8 cellular contexts compared by ENCODE assay signal in the genomic region with DNA sequence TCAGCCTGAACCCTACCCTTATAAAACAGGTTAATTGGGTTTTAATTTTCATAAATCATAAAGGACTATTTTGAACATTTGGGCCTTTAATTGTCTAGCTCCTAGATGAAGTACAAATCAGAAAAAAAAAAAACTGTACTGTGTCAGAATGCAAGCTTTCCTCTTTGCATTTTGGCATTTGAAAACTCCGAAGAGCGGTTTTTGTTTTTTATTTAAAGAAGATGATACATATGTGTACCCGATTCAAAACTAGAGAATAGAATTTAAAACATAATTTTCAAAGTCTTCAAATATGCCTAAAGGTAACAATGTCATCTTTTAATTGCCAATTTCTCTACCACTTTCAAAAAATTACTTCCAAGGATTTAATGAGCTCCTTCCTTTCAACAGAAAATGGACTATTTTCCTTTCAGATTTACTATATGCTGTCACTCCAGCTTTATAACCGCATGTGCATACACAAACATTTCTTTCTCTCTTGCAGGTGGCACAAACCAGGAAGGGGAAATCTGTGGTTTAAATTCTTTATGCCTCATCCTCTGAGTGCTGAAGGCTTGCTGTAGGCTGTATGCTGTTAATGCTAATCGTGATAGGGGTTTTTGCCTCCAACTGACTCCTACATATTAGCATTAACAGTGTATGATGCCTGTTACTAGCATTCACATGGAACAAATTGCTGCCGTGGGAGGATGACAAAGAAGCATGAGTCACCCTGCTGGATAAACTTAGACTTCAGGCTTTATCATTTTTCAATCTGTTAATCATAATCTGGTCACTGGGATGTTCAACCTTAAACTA. TPM values are rescaled to one million over a fixed set of nuclear protein-coding genes. Genes with fewer than 3 reads are reported as not detected.
DNase-seq lines count a peak whose midpoint lies in the region; ATAC-seq, FAIRE-seq and TF ChIP-seq lines count a peak whose summit lies in the region.

No MANE protein-coding gene starts in this region.

- BruUV-seq in GM12878 (replicated peaks; lab: Mats Ljungman, UMichigan): no TSS peak

- H3K9ac ChIP-seq in GM12878 (ENCODE audit: control insufficient read depth, insufficient read depth, low read length) (peak overlapping the region; percentile 64), neural cell (ENCODE audit: low read length) (peak overlapping the region; percentile 24)

- peak; percentile 18 for FAIRE-seq in GM12878 (lab: Jason Lieb, UNC)

- TF ChIP-seq EP300 in GM12878 (IDR thresholded peaks at IDR 0.05; ENCODE audit: borderline replicate concordance in 1 of 2, control insufficient read depth in 1 of 2, low read depth in 2 of 2, low read length in 2 of 2): no peak
- no peak for TF ChIP-seq EP300 in neural cell (conservative IDR thresholded peaks at IDR 0.05; ENCODE audit: poor library complexity, severe bottlenecking)

- peaks cover 62% of the 10 kb centered on the region for H3K79me2 ChIP-seq in GM12878 (ENCODE audit: control insufficient read depth, insufficient read depth, low read length)
- no peaks in the 10 kb centered on the region for H3K79me2 ChIP-seq in neural cell (replicated peaks; ENCODE audit: insufficient read depth, low read length)

- ATAC-seq in HG03159 (IDR thresholded peaks at IDR 0.05; ENCODE audit: unreplicated experiment) (peak; percentile 20), GM12878 (peak; percentile 38), HG03571 (IDR thresholded peaks at IDR 0.05; ENCODE audit: unreplicated experiment) (no peak)

- no peaks in the 10 kb centered on the region for H3K9me3 ChIP-seq in GM12878 (replicated peaks; ENCODE audit: control insufficient read depth, insufficient read depth, low read length)
- no peaks in the 10 kb centered on the region for H3K9me3 ChIP-seq in neural cell (ENCODE audit: low read length)

- no peaks in the 10 kb centered on the region for H3F3A ChIP-seq in neural cell (ENCODE audit: insufficient read depth, low read length, poor library complexity, severe bottlenecking)

- intact Hi-C loops in GM12878 (cut with micrococcal nuclease; ENCODE audit: unreplicated experiment): loop anchor here (1.0 to 5.0 kb wide), 2 partner anchors 71 to 276 kb away; no protein-coding TSS in a partner anchor

- H3K4me2 ChIP-seq in GM12878 (ENCODE audit: control insufficient read depth, insufficient read depth) (peak overlapping the region; percentile 72), neural cell (ENCODE audit: low read length) (no peak overlapping the region)

- DNase-seq in activated CD4-positive, CD25-positive, alpha-beta regulatory T cell treated with anti-CD3 and anti-CD28 coated beads, Interleukin-2, amount 50 U/mL, for 16 hours (ENCODE audit: low read depth, low spot score): peak; percentile 52
- DNase-seq in activated CD4-positive, CD25-positive, alpha-beta regulatory T cell treated with anti-CD3 and anti-CD28 coated beads, Interleukin-2, amount 50 U/mL, for 72 hours: no peak
- DNase-seq in SW 1271 (lab: John Stamatoyannopoulos, UW) (peak; percentile 16 to 48), GM12878 (ENCODE audit: low read depth, low spot score) (peak; percentile 81), DMS79 treated with DMSO at 0.1 percent for 48 hours (lab: John Stamatoyannopoulos, UW) (no peak)

- RAD21 ChIA-PET in GM12878 (lab: Charles Lee; ENCODE audit: unreplicated experiment): interaction anchor here (0.9 to 14.5 kb wide), 13 partner anchors 8 to 160 kb away, joined by 3 to 253 read pairs (median 3); no protein-coding TSS in a partner anchor

- H4K20me1 ChIP-seq in GM12878 (ENCODE audit: control insufficient read depth, insufficient read depth): no peaks in the 10 kb centered on the region
- no peaks in the 10 kb centered on the region for H4K20me1 ChIP-seq in neural cell (ENCODE audit: insufficient read depth)

- CTCF ChIA-PET in GM12878 (lab: Yijun Ruan, JAX): interaction anchor here (1.4 to 10.8 kb wide), 2 partner anchors 63 to 153 kb away, joined by 3 to 163 read pairs; no protein-coding TSS in a partner anchor

- no peak for TF ChIP-seq CTCF in GM12878 (IDR thresholded peaks at IDR 0.05 in 2 of 3, conservative IDR thresholded peaks at IDR 0.05 in 1 of 3; ENCODE audit: control insufficient read depth in 2 of 3, extremely low read depth in 1 of 3, insufficient read depth in 1 of 3, low read depth in 3 of 3, low read length in 3 of 3)
- peak; percentile 53 for TF ChIP-seq CTCF in neural cell (IDR thresholded peaks at IDR 0.05; ENCODE audit: poor library complexity, severe bottlenecking)

- 0% methylated on average over 6 of the region's 6 CpGs for WGBS in GM12878 (ENCODE audit: insufficient coverage, insufficient replicate concordance, low lambda C conversion rate, missing lambda C conversion rate)

- peak overlapping the region; percentile 92 for H3K27ac ChIP-seq in GM12878 (ENCODE audit: control insufficient read depth, insufficient read depth)
- peak overlapping the region; percentile 57 for H3K27ac ChIP-seq in neural cell (ENCODE audit: low read length)

- TF ChIP-seq RAD21 in GM12878 (IDR thresholded peaks at IDR 0.05; ENCODE audit: insufficient read depth, low read depth, low read length) (no peak), neural cell (conservative IDR thresholded peaks at IDR 0.05) (peak; percentile 50)

- peak overlapping the region; percentile 14; the same call in 1 of the 2 replicates for H3K4me3 ChIP-seq in GM12878
- H3K4me3 ChIP-seq in neural cell (ENCODE audit: low read length): peak overlapping the region; percentile 26

- no peak overlapping the region for H2AFZ ChIP-seq in GM12878 (ENCODE audit: control insufficient read depth, low read depth, low read length)
- H2AFZ ChIP-seq in neural cell (ENCODE audit: low read depth, low read length): no peak overlapping the region

- peaks cover 38% of the 10 kb centered on the region for H3K4me1 ChIP-seq in GM12878 (ENCODE audit: control insufficient read depth, insufficient read depth, low read length)

- POLR2A ChIA-PET in GM12878 (lab: Charles Lee): interaction anchor here (0.6 to 2.5 kb wide), 9 partner anchors 12 to 160 kb away, joined by 3 to 11 read pairs (median 3); partner anchors contain the start of gene ATP5PF

- H3K36me3 ChIP-seq in GM12878 (ENCODE audit: control insufficient read depth in 2 of 2, insufficient read depth in 2 of 2, low read length in 1 of 2): peaks cover 0 to 28% of the 10 kb centered on the region in 2 experiments
- H3K36me3 ChIP-seq in neural cell (ENCODE audit: insufficient read depth, low read length): no peaks in the 10 kb centered on the region

- H3K9me2 ChIP-seq in neural cell (ENCODE audit: insufficient read depth, low read length): no peaks in the 10 kb centered on the region

- in situ Hi-C loops in GM12878 (cut with MboI): no loop called here

- TF ChIP-seq POLR2A in GM12878 (IDR thresholded peaks at IDR 0.05; ENCODE audit: low read depth, low read length): peak; percentile 80

- SMC1A ChIA-PET in GM12878 (lab: Charles Lee; ENCODE audit: uncharacterized antibody, unreplicated experiment): interaction anchor here (0.9 to 19.6 kb wide), 12 partner anchors 9 to 177 kb away, joined by 3 to 426 read pairs (median 4); no protein-coding TSS in a partner anchor

- no peaks in the 10 kb centered on the region for H3K27me3 ChIP-seq in GM12878 (replicated peaks in 1 of 2; ENCODE audit: control insufficient read depth in 2 of 2, insufficient read depth in 2 of 2, low read length in 1 of 2)
- no peaks in the 10 kb centered on the region for H3K27me3 ChIP-seq in neural cell (ENCODE audit: insufficient read depth, low read depth, low read length)

TF ChIP-seq in neural cell, 6 proteins besides CTCF, POLR2A, EP300 and RAD21 (continues in another document):
- TF ChIP-seq TAF1 (IDR thresholded peaks at IDR 0.05; ENCODE audit: low read depth): no peak
- TF ChIP-seq POLR2AphosphoS5 (IDR thresholded peaks at IDR 0.05): peak; percentile 46
- TF ChIP-seq REST (IDR thresholded peaks at IDR 0.05; ENCODE audit: borderline replicate concordance): peak; percentile 7

RNA-seq across cellular contexts. Expression of gene MRPL39, which starts 33.7 kb away (rescaled TPM):
- 26.3 and 28.9 TPM in 2 replicates for total RNA-seq in GM12878 (2013; cell fraction: nucleolus; rRNA removed)
- 80.5 and 100 TPM in 2 replicates for total RNA-seq in GM12878 (2014; rRNA removed)
- 109 and 118 TPM in 2 replicates for total RNA-seq in GM12878 (2014; rRNA removed; fragmentation: Illumina TruSeq; extraction: Trizol)
- total RNA-seq in GM12878 (2021): 68.8 and 71.4 TPM in 2 replicates
- polyA plus RNA-seq in GM12878 (2011; ENCODE audit: low read depth): 44.2 TPM
- 111 and 168 TPM in 2 replicates for polyA plus RNA-seq in GM12878 (2011; rRNA removed)
- polyA plus RNA-seq in GM12878 (2011; cell fraction: cytosol; rRNA removed): 37.9 and 47.8 TPM in 2 replicates
- polyA plus RNA-seq in GM12878 (2011; cell fraction: nucleus; rRNA removed): 35.7 and 43.6 TPM in 2 replicates
- 60.8 and 75.2 TPM in 2 replicates for polyA plus RNA-seq in GM12878 (2012)
- 109 and 120 TPM in 2 replicates for polyA plus RNA-seq in GM12878 (2014; fragmentation: Illumina TruSeq; extraction: Trizol)
- polyA plus RNA-seq in GM12878 (2014; fragmentation: Nextera tagmentation; extraction: Ambion mirVana): 100 to 1,000 TPM; 220 to 292 TPM
- 95.4 and 122 TPM in 2 replicates for polyA plus RNA-seq in GM12878 (2014; rRNA removed)
- polyA plus RNA-seq in GM12878 (2016; fragmentation: Nextera tagmentation; extraction: Ambion mirVana): 100 to 1,000 TPM; 221 to 230 TPM
- polyA minus RNA-seq in GM12878 (2011; rRNA and poly(A)+ RNA removed): 33.3 and 48.9 TPM in 2 replicates
- polyA minus RNA-seq in GM12878 (2011; cell fraction: cytosol; rRNA and poly(A)+ RNA removed): 16.8 and 20.9 TPM in 2 replicates
- 14.6 and 18.8 TPM in 2 replicates for polyA minus RNA-seq in GM12878 (2011; cell fraction: nucleus; rRNA and poly(A)+ RNA removed)
- 28.5 and 43.2 TPM in 2 replicates for polyA plus RNA-seq in neural cell
- 41.4 and 45.8 TPM in 2 replicates for polyA minus RNA-seq in neural cell

Comparison
In these comparisons a context has a peak if more than half of its experiments do, and no peak if none do; other contexts are left out.
1. DNase-seq: peak in activated CD4-positive, CD25-positive, alpha-beta regulatory T cell treated with anti-CD3 and anti-CD28 coated beads, Interleukin-2, amount 50 U/mL, for 16 hours (single experiment), SW 1271 (2 of 2) and GM12878 (single experiment); none in activated CD4-positive, CD25-positive, alpha-beta regulatory T cell treated with anti-CD3 and anti-CD28 coated beads, Interleukin-2, amount 50 U/mL, for 72 hours (single experiment) and DMS79 treated with DMSO at 0.1 percent for 48 hours (single experiment).